Comparison of ENCODE assay signal across 7 cellular contexts in the genomic region with DNA sequence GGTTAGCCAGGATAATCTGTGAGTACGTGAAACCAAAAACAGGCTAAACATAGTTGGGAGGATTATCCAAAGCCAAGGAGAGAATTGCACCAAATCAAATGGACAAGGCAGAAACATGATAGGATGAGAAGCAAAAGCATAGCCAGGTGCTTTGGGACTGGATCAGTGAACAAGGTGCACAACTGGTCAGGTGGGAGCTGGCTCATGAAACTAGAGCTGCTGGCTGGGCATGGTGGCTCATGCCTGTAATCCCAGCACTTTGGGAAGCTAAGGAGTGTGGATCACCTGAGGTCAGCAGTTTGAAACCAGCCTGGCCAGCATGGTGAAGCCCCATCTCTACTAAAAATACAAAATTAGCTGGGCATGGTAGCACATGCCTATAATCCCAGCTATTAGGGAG. TPM values are rescaled to one million over a fixed set of nuclear protein-coding genes. Genes with fewer than 3 reads are reported as not detected.
"Had no signal": no experiment of that assay in that cellular context is flagged by ENCODE, and none has a peak within 500 bp of the region (broad histone marks: within the 10 kb centered on the region; RNA-seq: fewer than 3 reads in every experiment).

No MANE protein-coding gene starts in this region.

- H2AFZ ChIP-seq: GM23338 had no signal

- ATAC-seq: GM23338, HepG2 had no signal

- DNase-seq: H9, HCEC 1CT had no signal

- H3K4me2 ChIP-seq: GM23338 had no signal

- H3K27ac ChIP-seq: HL-60 had no signal

- H3K4me3 ChIP-seq: GM23338 had no signal

RNA-seq across cellular contexts. Expression of gene SSMEM1, which starts 13.7 kb away (rescaled TPM):
- total RNA-seq: GM23338, H1, H9, HepG2, HT1080 had no signal

RNA-seq across cellular contexts. Expression of gene CPA2, which starts 45.3 kb away (rescaled TPM):
- total RNA-seq: GM23338, H1, H9, HepG2, HT1080 had no signal
